ENCODE assay signal across 12 cellular contexts in genomic region chr12:12804432-12804886, GRCh38. TPM values are rescaled to one million over a fixed set of nuclear protein-coding genes. Genes with fewer than 3 reads are reported as not detected.
DNase-seq lines count a peak whose midpoint lies in the region; ATAC-seq and TF ChIP-seq lines count a peak whose summit lies in the region.
"Had no signal": no experiment of that assay in that cellular context is flagged by ENCODE, and none has a peak within 500 bp of the region (broad histone marks: within the 10 kb centered on the region; RNA-seq: fewer than 3 reads in every experiment).

No MANE protein-coding gene starts in this region.

- H3K4me1 ChIP-seq in CD4-positive, alpha-beta memory T cell (ENCODE audit: insufficient read depth, low read length) = peaks cover 55% of the 10 kb centered on the region
- H3K4me1 ChIP-seq: prostate gland had no signal

- no peak for TF ChIP-seq CTCF in chondrocyte (IDR thresholded peaks at IDR 0.05)
- TF ChIP-seq CTCF in nephron (IDR thresholded peaks at IDR 0.05; ENCODE audit: unreplicated experiment in 3 of 3) = no peak

- peak overlapping the region in 1 of 8 donors; percentile 13 for H3K4me3 Mint-ChIP-seq in CD4-positive, alpha-beta memory T cell
- H3K4me3 Mint-ChIP-seq in chondrocyte (ENCODE audit: unreplicated experiment) = no peak overlapping the region
- no peak overlapping the region for H3K4me3 Mint-ChIP-seq in nephron

- ATAC-seq in left colon (no peak), Right ventricle myocardium inferior (no peak)

- no peaks in the 10 kb centered on the region for H3K9me3 Mint-ChIP-seq in CD4-positive, alpha-beta memory T cell
- no peaks in the 10 kb centered on the region for H3K9me3 Mint-ChIP-seq in chondrocyte (ENCODE audit: low read depth)
- H3K9me3 Mint-ChIP-seq in nephron = no peaks in the 10 kb centered on the region

- no peaks in the 10 kb centered on the region for H3K36me3 Mint-ChIP-seq in CD4-positive, alpha-beta memory T cell
- no peaks in the 10 kb centered on the region for H3K36me3 Mint-ChIP-seq in chondrocyte (ENCODE audit: low read depth)
- no peaks in the 10 kb centered on the region for H3K36me3 Mint-ChIP-seq in nephron (ENCODE audit: low read depth)

- no peaks in the 10 kb centered on the region for H3K27me3 ChIP-seq in CD4-positive, alpha-beta memory T cell (ENCODE audit: insufficient read depth, low read length)

- H3K4me1 Mint-ChIP-seq in CD4-positive, alpha-beta memory T cell = peaks cover 32 to 71% (median 53%) of the 10 kb centered on the region in 4 donors
- H3K4me1 Mint-ChIP-seq in chondrocyte (ENCODE audit: low read depth) (peaks cover 46% of the 10 kb centered on the region), nephron (peaks cover 20% of the 10 kb centered on the region)

- no peaks in the 10 kb centered on the region for H3K27me3 Mint-ChIP-seq in CD4-positive, alpha-beta memory T cell
- H3K27me3 Mint-ChIP-seq in chondrocyte (ENCODE audit: low read depth) = no peaks in the 10 kb centered on the region
- H3K27me3 Mint-ChIP-seq in nephron (ENCODE audit: low read depth) = no peaks in the 10 kb centered on the region

- H3K36me3 ChIP-seq in CD4-positive, alpha-beta memory T cell (ENCODE audit: insufficient read depth, low read length) = no peaks in the 10 kb centered on the region
- H3K36me3 ChIP-seq: prostate gland had no signal

- no peaks in the 10 kb centered on the region for H3K9me3 ChIP-seq in CD4-positive, alpha-beta memory T cell (ENCODE audit: control insufficient read depth in 1 of 2, low read length in 2 of 2)
- H3K9me3 ChIP-seq: prostate gland had no signal

- intact Hi-C loops in CD4-positive, alpha-beta memory T cell (cut with micrococcal nuclease) = loop anchor here (10.0 kb wide), 1 partner anchor 450 kb away; the partner anchor contains the start of genes BORCS5 and MANSC1
- intact Hi-C loops in left colon (cut with DNase I, micrococcal nuclease) (no loop called here), Right ventricle myocardium inferior (cut with DNase I) (no loop called here)

- H3K4me3 ChIP-seq in CD4-positive, alpha-beta memory T cell (ENCODE audit: low read length in 2 of 2) = no peak overlapping the region
- H3K4me3 ChIP-seq: prostate gland had no signal

- CTCF ChIA-PET in CD4-positive, alpha-beta memory T cell (lab: Charles Lee; ENCODE audit: partially characterized antibody) = interaction anchor here (1.0 to 5.5 kb wide), 4 partner anchors 9 to 68 kb away, joined by 3 to 108 read pairs (median 14); partner anchors contain the start of gene DDX47

- H3K27ac ChIP-seq in CD4-positive, alpha-beta memory T cell (ENCODE audit: low read depth, low read length) = no peak overlapping the region

- H3K27ac Mint-ChIP-seq in CD4-positive, alpha-beta memory T cell = peak overlapping the region; percentile 57 to 97 (median 94)
- H3K27ac Mint-ChIP-seq in chondrocyte (ENCODE audit: unreplicated experiment) (peak overlapping the region; percentile 14), nephron (peak overlapping the region in 2 of 3 experiments; percentile 0 to 10)

- POLR2A ChIA-PET in CD4-positive, alpha-beta memory T cell (lab: Charles Lee; ENCODE audit: partially characterized antibody) = interaction anchor here (1.1 to 5.7 kb wide), 2 partner anchors 9 to 16 kb away, joined by 6 to 57 read pairs; partner anchors contain the start of gene DDX47

- DNase-seq in CD4-positive, alpha-beta memory T cell = no peak
- DNase-seq in LoVo (ENCODE audit: low spot score) (peak; percentile 85), chondrocyte (ENCODE audit: low spot score) (no peak), left colon (no peak), NCI-H2107 (lab: John Stamatoyannopoulos, UW) (no peak), Right ventricle myocardium inferior (ENCODE audit: missing footprints) (no peak), SKM-1 treated with dmso at 0.1 percent for 144 hours (lab: John Stamatoyannopoulos, UW; ENCODE audit: unreplicated experiment) (no peak)
- DNase-seq: activated T-cell treated with anti-CD3 and anti-CD28 coated beads for 4 hours; glutamatergic neuron; stimulated activated naive CD4-positive, alpha-beta T cell treated with Interleukin-2 at 50 U/mL for 16 hours had no signal

RNA-seq across cellular contexts. Expression of gene DDX47, which starts 8.7 kb away (rescaled TPM):
- total RNA-seq in CD4-positive, alpha-beta memory T cell = 10 to 100 TPM; 66.5 to 66.6 TPM
- polyA plus RNA-seq in CD4-positive, alpha-beta memory T cell = 10 to 100 TPM; 71.2 to 74.9 TPM
- total RNA-seq in chondrocyte (33.6 to 44.0 TPM (median 39.3 TPM) in 3 replicates), left colon (10 to 100 TPM; 30.5 to 31.0 TPM), Right ventricle myocardium inferior (26.5 TPM)

RNA-seq across cellular contexts. Expression of gene APOLD1, which starts 19.0 kb away (rescaled TPM):
- 1 to 10 TPM; 2.7 to 4.3 TPM for total RNA-seq in CD4-positive, alpha-beta memory T cell
- polyA plus RNA-seq in CD4-positive, alpha-beta memory T cell = 1 to 10 TPM in 1 of 2 donors, under 1 TPM in 1; 0.38 to 1.1 TPM
- total RNA-seq in chondrocyte (4.2 to 8.1 TPM (median 7.1 TPM) in 3 replicates), left colon (1 to 10 TPM; 2.6 to 6.7 TPM), Right ventricle myocardium inferior (19.7 TPM)

Comparison
In these comparisons a context has a peak if more than half of its experiments do, and no peak if none do; other contexts are left out.
1. H3K27ac Mint-ChIP-seq: peak in every context shown above with its lines; median percentile 94 in CD4-positive, alpha-beta memory T cell; 14 in chondrocyte; 5 in nephron.